ENCODE assay signal across 8 cellular contexts in the genomic region with DNA sequence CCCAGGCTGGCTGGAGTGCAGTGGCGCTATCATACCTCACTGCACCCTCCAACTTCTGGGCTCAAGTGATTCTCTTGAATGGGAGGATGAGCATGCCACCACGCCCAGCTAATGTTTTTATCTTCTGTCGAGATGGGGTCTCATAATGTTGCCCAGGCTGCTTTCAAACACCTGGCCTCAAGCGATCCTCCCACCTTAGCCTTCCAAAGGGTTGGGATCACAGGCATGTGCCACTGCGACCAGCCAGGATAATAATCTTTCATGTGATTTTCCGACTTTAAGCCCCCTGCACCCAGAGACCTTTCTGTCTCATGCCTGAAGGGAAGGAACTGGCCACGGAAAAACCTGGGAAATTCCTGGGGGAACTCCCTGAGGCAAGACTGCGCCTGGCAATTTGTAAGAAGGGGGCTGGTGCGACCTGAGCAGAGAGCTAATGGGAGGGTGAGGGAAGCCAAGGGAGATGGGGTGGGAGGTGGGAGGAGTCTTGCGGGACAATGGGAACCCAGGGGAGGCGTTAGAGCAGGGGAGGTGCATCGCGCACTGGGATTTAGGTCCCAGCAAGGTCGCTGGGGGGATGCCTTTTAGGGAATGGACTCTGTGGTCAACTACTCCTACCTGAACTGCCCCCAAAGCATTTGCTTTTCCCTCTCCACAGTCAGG. TPM values are rescaled to one million over a fixed set of nuclear protein-coding genes. Genes with fewer than 3 reads are reported as not detected.
DNase-seq lines count a peak whose midpoint lies in the region; ATAC-seq and TF ChIP-seq lines count a peak whose summit lies in the region.

No MANE protein-coding gene starts in this region.

- TF ChIP-seq POLR2A in suprapubic skin (IDR thresholded peaks at IDR 0.05), result no peak

- H3K27ac Mint-ChIP-seq in activated CD4-positive, alpha-beta T cell treated with anti-CD3 and anti-CD28 coated beads, Interleukin-2, amount 10 ng/mL, durations not matched to agents 24 days and 14 days, result peak overlapping the region; percentile 76
- peak overlapping the region; percentile 94 for H3K27ac Mint-ChIP-seq in WTC11

- WGBS in suprapubic skin, result 29% methylated on average over 13 of the region's 14 CpGs

- H3K9me3 ChIP-seq in iPS-18a (ENCODE audit: control insufficient read depth, low read depth, low read length), result no peaks in the 10 kb centered on the region
- no peaks in the 10 kb centered on the region for H3K9me3 ChIP-seq in suprapubic skin

- peaks cover 3% of the 10 kb centered on the region for H3K9me3 Mint-ChIP-seq in activated CD4-positive, alpha-beta T cell treated with anti-CD3 and anti-CD28 coated beads, Interleukin-2, amount 10 ng/mL, durations not matched to agents 24 days and 14 days
- H3K9me3 Mint-ChIP-seq in WTC11, result no peaks in the 10 kb centered on the region

- DNase-seq in activated CD4-positive, alpha-beta T cell treated with anti-CD3 and anti-CD28 coated beads, Interleukin-2, amount 10 ng/mL, durations not matched to agents 24 days and 14 days, result peak; percentile 58
- no peak for DNase-seq in activated CD4-positive, alpha-beta T cell treated with anti-CD3 and anti-CD28 coated beads for 48 hours
- peak; percentile 84 for DNase-seq in WTC11 (ENCODE audit: low spot score)
- DNase-seq in suprapubic skin (ENCODE audit: low spot score in 2 of 2), result no peak
- no peak for DNase-seq in GDM1 (lab: John Stamatoyannopoulos, UW)

- H3K27ac ChIP-seq in iPS-18a (ENCODE audit: low read length) (peak overlapping the region; percentile 13), suprapubic skin (no peak overlapping the region)

- peaks cover 7% of the 10 kb centered on the region for H3K36me3 Mint-ChIP-seq in activated CD4-positive, alpha-beta T cell treated with anti-CD3 and anti-CD28 coated beads, Interleukin-2, amount 10 ng/mL, durations not matched to agents 24 days and 14 days (ENCODE audit: low read depth)
- H3K36me3 Mint-ChIP-seq in WTC11, result 0 out of 2 replicates have a peak, but pooled peaks cover 2% of the 10 kb centered on the region

- H3K36me3 ChIP-seq in iPS-18a (ENCODE audit: control insufficient read depth, low read depth, low read length) (no peaks in the 10 kb centered on the region), suprapubic skin (peaks cover 5% of the 10 kb centered on the region)

- no peaks in the 10 kb centered on the region for H3K27me3 ChIP-seq in iPS-18a (ENCODE audit: control insufficient read depth, insufficient read depth, low read length)
- no peaks in the 10 kb centered on the region for H3K27me3 ChIP-seq in suprapubic skin

- no peak for TF ChIP-seq EP300 in suprapubic skin (IDR thresholded peaks at IDR 0.05)

- intact Hi-C loops in activated CD4-positive, alpha-beta T cell treated with anti-CD3 and anti-CD28 coated beads, Interleukin-2, amount 10 ng/mL, durations not matched to agents 24 days and 14 days (cut with micrococcal nuclease), result loop anchor here (1.0 to 2.0 kb wide), 3 partner anchors 17 to 72 kb away; partner anchors contain the start of gene RPL18A

- H3K4me1 Mint-ChIP-seq in activated CD4-positive, alpha-beta T cell treated with anti-CD3 and anti-CD28 coated beads, Interleukin-2, amount 10 ng/mL, durations not matched to agents 24 days and 14 days, result peaks cover 19% of the 10 kb centered on the region
- peaks cover 15% of the 10 kb centered on the region for H3K4me1 Mint-ChIP-seq in WTC11

- TF ChIP-seq CTCF in WTC11 (IDR thresholded peaks at IDR 0.05) (no peak), suprapubic skin (IDR thresholded peaks at IDR 0.05) (no peak)

- CTCF ChIA-PET in WTC11 (lab: Charles Lee), result interaction anchor here (0.6 to 10.5 kb wide), 36 partner anchors 12 to 740 kb away, joined by 3 to 201 read pairs (median 5); partner anchors contain the start of genes ARRDC2, KCNN1, PIK3R2 and RPL18A

- ATAC-seq in WTC11, result peak; percentile 79
- no peak for ATAC-seq in GM19351 (IDR thresholded peaks at IDR 0.05; ENCODE audit: unreplicated experiment)
- ATAC-seq in GM18520 (IDR thresholded peaks at IDR 0.05; ENCODE audit: unreplicated experiment), result no peak

- H3K4me3 ChIP-seq in iPS-18a (ENCODE audit: low read length) (peak overlapping the region; percentile 96), suprapubic skin (peak overlapping the region; percentile 85)

- H3K4me3 Mint-ChIP-seq in activated CD4-positive, alpha-beta T cell treated with anti-CD3 and anti-CD28 coated beads, Interleukin-2, amount 10 ng/mL, durations not matched to agents 24 days and 14 days, result peak overlapping the region; percentile 92
- peak overlapping the region; percentile 88 for H3K4me3 Mint-ChIP-seq in WTC11

- peak overlapping the region; percentile 89 for H3K9ac ChIP-seq in iPS-18a (ENCODE audit: low read length)

- H3K4me1 ChIP-seq in iPS-18a (ENCODE audit: control insufficient read depth, low read depth, low read length) (peaks cover 8% of the 10 kb centered on the region), suprapubic skin (peaks cover 23% of the 10 kb centered on the region)

- H3K27me3 Mint-ChIP-seq in activated CD4-positive, alpha-beta T cell treated with anti-CD3 and anti-CD28 coated beads, Interleukin-2, amount 10 ng/mL, durations not matched to agents 24 days and 14 days, result peaks cover 3% of the 10 kb centered on the region
- H3K27me3 Mint-ChIP-seq in WTC11 (ENCODE audit: low read depth), result no peaks in the 10 kb centered on the region; the same call in 1 of the 2 replicates

- POLR2A ChIA-PET in WTC11 (lab: Charles Lee), result interaction anchor here (0.5 to 2.7 kb wide), 13 partner anchors 11 to 73 kb away, joined by 3 to 41 read pairs (median 7); partner anchors contain the start of genes RPL18A and SLC5A5

TF ChIP-seq in WTC11, 78 proteins besides CTCF, POLR2A, EP300 and RAD21 (continues in another document):
- TF ChIP-seq, protein P1, sequence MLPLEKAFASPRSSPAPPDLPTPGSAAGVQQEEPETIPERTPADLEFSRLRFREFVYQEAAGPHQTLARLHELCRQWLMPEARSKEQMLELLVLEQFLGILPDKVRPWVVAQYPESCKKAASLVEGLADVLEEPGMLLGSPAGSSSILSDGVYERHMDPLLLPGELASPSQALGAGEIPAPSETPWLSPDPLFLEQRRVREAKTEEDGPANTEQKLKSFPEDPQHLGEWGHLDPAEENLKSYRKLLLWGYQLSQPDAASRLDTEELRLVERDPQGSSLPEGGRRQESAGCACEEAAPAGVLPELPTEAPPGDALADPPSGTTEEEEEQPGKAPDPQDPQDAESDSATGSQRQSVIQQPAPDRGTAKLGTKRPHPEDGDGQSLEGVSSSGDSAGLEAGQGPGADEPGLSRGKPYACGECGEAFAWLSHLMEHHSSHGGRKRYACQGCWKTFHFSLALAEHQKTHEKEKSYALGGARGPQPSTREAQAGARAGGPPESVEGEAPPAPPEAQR (CRISPR knock-in tag; IDR thresholded peaks at IDR 0.05), result no peak
- TF ChIP-seq NR3C1 (CRISPR knock-in tag; conservative IDR thresholded peaks at IDR 0.05; ENCODE audit: low read depth) (no peak), SP1 (CRISPR knock-in tag; conservative IDR thresholded peaks at IDR 0.05) (peak; percentile 53; the same call in 1 of the 2 replicates), ZNF121 (CRISPR knock-in tag; IDR thresholded peaks at IDR 0.05) (peak; percentile 81), MXD4 (CRISPR knock-in tag; IDR thresholded peaks at IDR 0.05; ENCODE audit: borderline replicate concordance) (no peak), ZBTB21 (CRISPR knock-in tag; IDR thresholded peaks at IDR 0.05; ENCODE audit: borderline replicate concordance) (no peak), SMAD3 (CRISPR knock-in tag; IDR thresholded peaks at IDR 0.05; ENCODE audit: borderline replicate concordance) (no peak)
- TF ChIP-seq, protein P2, sequence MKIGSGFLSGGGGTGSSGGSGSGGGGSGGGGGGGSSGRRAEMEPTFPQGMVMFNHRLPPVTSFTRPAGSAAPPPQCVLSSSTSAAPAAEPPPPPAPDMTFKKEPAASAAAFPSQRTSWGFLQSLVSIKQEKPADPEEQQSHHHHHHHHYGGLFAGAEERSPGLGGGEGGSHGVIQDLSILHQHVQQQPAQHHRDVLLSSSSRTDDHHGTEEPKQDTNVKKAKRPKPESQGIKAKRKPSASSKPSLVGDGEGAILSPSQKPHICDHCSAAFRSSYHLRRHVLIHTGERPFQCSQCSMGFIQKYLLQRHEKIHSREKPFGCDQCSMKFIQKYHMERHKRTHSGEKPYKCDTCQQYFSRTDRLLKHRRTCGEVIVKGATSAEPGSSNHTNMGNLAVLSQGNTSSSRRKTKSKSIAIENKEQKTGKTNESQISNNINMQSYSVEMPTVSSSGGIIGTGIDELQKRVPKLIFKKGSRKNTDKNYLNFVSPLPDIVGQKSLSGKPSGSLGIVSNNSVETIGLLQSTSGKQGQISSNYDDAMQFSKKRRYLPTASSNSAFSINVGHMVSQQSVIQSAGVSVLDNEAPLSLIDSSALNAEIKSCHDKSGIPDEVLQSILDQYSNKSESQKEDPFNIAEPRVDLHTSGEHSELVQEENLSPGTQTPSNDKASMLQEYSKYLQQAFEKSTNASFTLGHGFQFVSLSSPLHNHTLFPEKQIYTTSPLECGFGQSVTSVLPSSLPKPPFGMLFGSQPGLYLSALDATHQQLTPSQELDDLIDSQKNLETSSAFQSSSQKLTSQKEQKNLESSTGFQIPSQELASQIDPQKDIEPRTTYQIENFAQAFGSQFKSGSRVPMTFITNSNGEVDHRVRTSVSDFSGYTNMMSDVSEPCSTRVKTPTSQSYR (CRISPR knock-in tag; IDR thresholded peaks at IDR 0.05), result 0 out of 2 replicates have a peak, but pooled peaks have one; percentile 23

RNA-seq across cellular contexts. Expression of gene CCDC124, which starts 1.2 kb away (rescaled TPM):
- 126 and 136 TPM in 2 replicates for total RNA-seq in activated CD4-positive, alpha-beta T cell treated with anti-CD3 and anti-CD28 coated beads, Interleukin-2, amount 10 ng/mL, durations not matched to agents 24 days and 14 days
- total RNA-seq in WTC11 (2021), result 152 to 159 TPM (median 156 TPM) in 3 replicates
- 10 to 100 TPM; 24.3 to 42.7 (median 33.1) TPM for total RNA-seq in suprapubic skin

RNA-seq across cellular contexts. Expression of gene KCNN1, which starts 35.2 kb away (rescaled TPM):
- total RNA-seq in activated CD4-positive, alpha-beta T cell treated with anti-CD3 and anti-CD28 coated beads, Interleukin-2, amount 10 ng/mL, durations not matched to agents 24 days and 14 days, result 0.62 TPM in 1 of 2 replicates, not detected in the other
- total RNA-seq in WTC11 (2021) (15.3 to 18.0 TPM (median 17.2 TPM) in 3 replicates), suprapubic skin (under 1 TPM in 2 of 4 donors, not detected in 2; 0.26 to 0.51 TPM)

RNA-seq across cellular contexts. Expression of gene SLC5A5, which starts 59.9 kb away (rescaled TPM):
- 1.1 and 1.5 TPM in 2 replicates for total RNA-seq in activated CD4-positive, alpha-beta T cell treated with anti-CD3 and anti-CD28 coated beads, Interleukin-2, amount 10 ng/mL, durations not matched to agents 24 days and 14 days
- total RNA-seq in WTC11 (2021) (2.5 TPM in 3 replicates), suprapubic skin (not detected)

Comparison
In these comparisons a context has a peak if more than half of its experiments do, and no peak if none do; other contexts are left out.
1. DNase-seq: peak in activated CD4-positive, alpha-beta T cell treated with anti-CD3 and anti-CD28 coated beads, Interleukin-2, amount 10 ng/mL, durations not matched to agents 24 days and 14 days (single experiment) and WTC11 (single experiment); none in activated CD4-positive, alpha-beta T cell treated with anti-CD3 and anti-CD28 coated beads for 48 hours (single experiment), suprapubic skin (0 of 2) and GDM1 (single experiment).
2. RNA of gene KCNN1, which starts 35.2 kb away (total RNA-seq): 15.3 to 18.0 TPM in WTC11; 0.62 TPM in activated CD4-positive, alpha-beta T cell treated with anti-CD3 and anti-CD28 coated beads, Interleukin-2, amount 10 ng/mL, durations not matched to agents 24 days and 14 days and 0.26 to 0.51 TPM in suprapubic skin; every median in the first group is over 10 times any median in the second.